ENCODE assay signal across 8 cellular contexts in the genomic region with DNA sequence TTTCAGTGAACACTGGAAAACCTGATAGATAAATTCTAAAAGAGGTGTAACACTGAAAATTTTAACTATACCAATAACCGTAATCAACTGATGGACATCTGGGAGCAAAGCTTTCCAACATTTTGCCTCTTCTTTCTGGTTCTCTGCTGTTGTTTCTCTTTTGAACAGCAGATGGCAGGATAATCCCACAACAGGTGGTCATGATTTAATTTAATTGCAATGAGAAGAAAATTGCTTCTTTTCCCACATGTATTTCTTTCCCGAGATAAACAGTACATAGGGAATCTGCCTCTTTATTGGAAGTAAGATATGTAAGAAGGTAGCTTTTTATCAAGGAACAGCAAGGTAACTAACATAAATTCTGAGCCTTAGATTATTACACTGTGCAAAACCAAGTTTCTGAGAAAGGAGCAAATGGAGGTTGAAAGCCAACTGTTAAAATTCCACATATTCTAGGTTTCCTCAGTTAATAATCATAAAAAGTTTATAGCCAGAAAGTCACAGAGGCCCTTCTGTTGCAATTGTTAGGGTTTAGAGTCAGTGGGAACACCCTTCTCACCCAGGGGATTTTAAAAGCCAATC.
A peak's percentile ranks its signal among the peaks of the same experiment; 100 is the strongest.
DNase-seq lines count a peak whose midpoint lies in the region; ATAC-seq and TF ChIP-seq lines count a peak whose summit lies in the region.

No MANE protein-coding gene starts in this region.

- no peak for TF ChIP-seq POLR2A in esophagus squamous epithelium (IDR thresholded peaks at IDR 0.05)

- peaks cover 40% of the 10 kb centered on the region for H3F3A ChIP-seq in neural progenitor cell (ENCODE audit: low read depth)

- no peak overlapping the region for H3K4me3 Mint-ChIP-seq in T-helper 17 cell
- no peak overlapping the region for H3K4me3 Mint-ChIP-seq in neural progenitor cell

- H3K79me2 ChIP-seq in neural progenitor cell (ENCODE audit: low read depth): no peaks in the 10 kb centered on the region

- H3K27ac ChIP-seq in esophagus squamous epithelium (no peak overlapping the region), neural progenitor cell (no peak overlapping the region)

- intact Hi-C loops in esophagus squamous epithelium (cut with DNase I): loop anchor here (2.0 kb wide), 1 partner anchor 186 kb away; no protein-coding TSS in a partner anchor

- peak; percentile 90 for TF ChIP-seq CTCF in AG10803 (conservative IDR thresholded peaks at IDR 0.05; ENCODE audit: low read length)
- TF ChIP-seq CTCF in GM10266 (IDR thresholded peaks at IDR 0.05; ENCODE audit: control insufficient read depth, insufficient read depth, low read depth, missing control alignments): peak; percentile 77
- TF ChIP-seq CTCF in esophagus squamous epithelium (IDR thresholded peaks at IDR 0.05): peak; percentile 76 to 94 (median 88)
- TF ChIP-seq CTCF in neural progenitor cell (IDR thresholded peaks at IDR 0.05): peak; percentile 90

- H3K4me1 ChIP-seq in esophagus squamous epithelium (peaks cover 0 to 19% (median 4%) of the 10 kb centered on the region in 3 donors), neural progenitor cell (peaks cover 34% of the 10 kb centered on the region)

- DNase-seq in AG10803 (ENCODE audit: low read depth) (peak; percentile 61), GM10266 (ENCODE audit: extremely low spot score) (peak; percentile 65), NCI-H1694 (lab: John Stamatoyannopoulos, UW) (peak; percentile 57), T-helper 17 cell (peak in 1 of 3 donors; percentile 25), esophagus squamous epithelium (lab: John Stamatoyannopoulos, UW) (no peak), neural progenitor cell (ENCODE audit: low spot score) (peak; percentile 60)

- H3K4me2 ChIP-seq in neural progenitor cell: peak overlapping the region; percentile 50

- H3K9me3 ChIP-seq in T-helper 17 cell (ENCODE audit: control insufficient read depth, low read length, poor library complexity, severe bottlenecking) (no peaks in the 10 kb centered on the region), esophagus squamous epithelium (no peaks in the 10 kb centered on the region), neural progenitor cell (ENCODE audit: low read depth) (no peaks in the 10 kb centered on the region)

- H3K9me3 Mint-ChIP-seq in neural progenitor cell: peaks cover under 1% of the 10 kb centered on the region

- 0 to 3% methylated on average over 2 of the region's 2 CpGs for WGBS in esophagus squamous epithelium, 2 donors

- no peak overlapping the region for H3K9ac ChIP-seq in neural progenitor cell

- H3K27me3 ChIP-seq in esophagus squamous epithelium: peaks cover 0 to 28% (median 0%) of the 10 kb centered on the region in 4 donors
- H3K27me3 ChIP-seq in neural progenitor cell: no peaks in the 10 kb centered on the region

- H3K36me3 Mint-ChIP-seq in T-helper 17 cell (ENCODE audit: low read depth) (no peaks in the 10 kb centered on the region), neural progenitor cell (no peaks in the 10 kb centered on the region)

- H3K4me1 Mint-ChIP-seq in T-helper 17 cell (peaks cover 5% of the 10 kb centered on the region), neural progenitor cell (peaks cover 27% of the 10 kb centered on the region)

- peaks cover 7% of the 10 kb centered on the region for H3K27me3 Mint-ChIP-seq in T-helper 17 cell
- H3K27me3 Mint-ChIP-seq in neural progenitor cell (ENCODE audit: insufficient read depth, low read depth): peaks cover 9% of the 10 kb centered on the region

- H3K27ac Mint-ChIP-seq in T-helper 17 cell (no peak overlapping the region), neural progenitor cell (no peak overlapping the region)

- H3K4me3 ChIP-seq in AG10803 (ENCODE audit: low read length) (no peak overlapping the region), esophagus squamous epithelium (no peak overlapping the region), neural progenitor cell (no peak overlapping the region)

- H2AFZ ChIP-seq in neural progenitor cell (replicated peaks): peak overlapping the region; percentile 81

- H3K36me3 ChIP-seq in esophagus squamous epithelium (no peaks in the 10 kb centered on the region), neural progenitor cell (no peaks in the 10 kb centered on the region)

- H4K20me1 ChIP-seq in neural progenitor cell (ENCODE audit: low read depth): no peaks in the 10 kb centered on the region

- peak; percentile 37 for ATAC-seq in T-helper 17 cell
- ATAC-seq in HG03469 (IDR thresholded peaks at IDR 0.05; ENCODE audit: unreplicated experiment): no peak
- ATAC-seq in HG03175 (IDR thresholded peaks at IDR 0.05; ENCODE audit: unreplicated experiment): no peak
